In the genomic region with DNA sequence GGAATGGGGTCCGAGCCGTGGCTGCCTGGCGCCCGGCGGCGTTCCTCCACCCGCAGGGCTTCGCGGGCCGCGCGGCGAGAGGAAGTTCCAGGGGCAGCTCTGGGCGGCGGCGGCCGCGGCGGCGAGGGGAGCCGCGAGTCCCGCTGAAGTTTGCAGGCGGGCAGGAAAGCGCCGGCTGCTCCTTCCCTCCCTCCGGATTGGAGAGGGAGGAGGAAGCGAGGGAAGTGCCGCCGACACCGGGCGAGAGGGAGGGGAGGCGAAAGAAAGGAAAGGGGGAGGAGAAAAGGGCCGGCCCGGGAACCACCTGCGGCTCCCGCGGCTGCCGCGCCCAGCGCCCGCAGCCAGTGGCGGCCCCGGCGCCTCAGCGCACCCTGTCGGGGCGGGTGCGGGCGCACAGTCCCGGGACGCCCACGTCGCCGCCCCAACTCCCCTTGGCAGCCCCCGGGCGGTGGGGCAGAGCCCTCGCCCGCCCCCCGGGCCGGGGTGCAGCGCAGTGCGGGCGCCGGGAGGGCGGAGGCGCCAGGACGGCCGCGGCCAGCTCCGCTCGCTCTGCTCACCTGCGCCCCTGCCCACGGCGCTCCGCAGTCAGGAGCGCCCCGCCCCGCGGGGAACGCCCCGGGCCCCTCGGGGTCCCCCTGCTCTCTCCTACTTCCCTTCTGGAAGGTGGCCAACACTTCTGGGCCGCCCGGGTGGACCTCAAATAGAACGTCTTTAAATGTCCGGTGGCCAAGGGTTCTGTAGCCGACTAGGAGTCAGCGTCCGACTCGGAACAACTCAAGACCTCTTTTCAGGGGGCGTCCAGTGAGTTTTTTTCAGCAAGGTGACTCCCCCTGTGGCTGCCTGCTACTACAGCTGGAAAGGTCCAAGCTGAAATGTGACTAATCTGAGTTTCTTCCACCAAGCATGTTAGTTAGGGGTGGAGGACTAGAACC, we compare ENCODE assay signal across 8 cellular contexts.
DNase-seq lines count a peak whose midpoint lies in the region; ATAC-seq and TF ChIP-seq lines count a peak whose summit lies in the region.

No MANE protein-coding gene starts in this region.

- no peak overlapping the region for H3K27ac Mint-ChIP-seq in activated CD4-positive, alpha-beta memory T cell treated with anti-CD3 and anti-CD28 coated beads, Interleukin-2, amount 10 ng/mL, durations not matched to agents 7 days and 5 days

- H3K4me3 ChIP-seq in BLaER1 treated with 17β-estradiol and CSF1 and Interleukin-3, amounts not matched to agents 10 nM and 100 nM, result peak overlapping the region; percentile 81 to 94 (median 90)
- H3K4me3 ChIP-seq in mesodermal cell (ENCODE audit: extremely low read depth, insufficient read depth, low read length, poor library complexity, severe bottlenecking), result peak overlapping the region; percentile 56
- H3K4me3 ChIP-seq in stomach, result peak overlapping the region; percentile 76 to 88 (median 82)

- peaks cover 7 to 17% (median 15%) of the 10 kb centered on the region in 10 experiments; a peak in 18 of 20 replicates for H3K4me1 ChIP-seq in BLaER1 treated with 17β-estradiol and CSF1 and Interleukin-3, amounts not matched to agents 10 nM and 100 nM
- no peaks in the 10 kb centered on the region for H3K4me1 ChIP-seq in mesodermal cell (ENCODE audit: control insufficient read depth, insufficient read depth, low read length, poor library complexity, severe bottlenecking)
- peaks cover 0 to 20% (median 13%) of the 10 kb centered on the region in 4 donors for H3K4me1 ChIP-seq in stomach

- no peak for TF ChIP-seq EP300 in stomach (IDR thresholded peaks at IDR 0.05)

- peak overlapping the region; percentile 56 to 85 (median 79) for H3K27ac ChIP-seq in BLaER1 treated with 17β-estradiol and CSF1 and Interleukin-3, amounts not matched to agents 10 nM and 100 nM
- peak overlapping the region; percentile 94 for H3K27ac ChIP-seq in epithelial cell of prostate
- peak overlapping the region; percentile 45 for H3K27ac ChIP-seq in mesodermal cell (ENCODE audit: low read depth, low read length, severe bottlenecking)
- peak overlapping the region; percentile 78 to 89 (median 82) for H3K27ac ChIP-seq in stomach

- H3K9ac ChIP-seq in BLaER1 treated with 17β-estradiol and CSF1 and Interleukin-3, amounts not matched to agents 10 nM and 100 nM, result peak overlapping the region; percentile 77 to 90 (median 86)

- no peak for TF ChIP-seq CTCF in stomach (IDR thresholded peaks at IDR 0.05)

- H3K27me3 Mint-ChIP-seq in activated CD4-positive, alpha-beta memory T cell treated with anti-CD3 and anti-CD28 coated beads, Interleukin-2, amount 10 ng/mL, durations not matched to agents 7 days and 5 days, result peaks cover 54% of the 10 kb centered on the region

- H4K20me1 ChIP-seq in BLaER1 treated with 17β-estradiol and CSF1 and Interleukin-3, amounts not matched to agents 10 nM and 100 nM, result peaks cover 0 to 4% (median 0%) of the 10 kb centered on the region in 11 experiments; a peak in 1 of 22 replicates

- no peaks in the 10 kb centered on the region for H3K36me3 ChIP-seq in BLaER1 treated with 17β-estradiol and CSF1 and Interleukin-3, amounts not matched to agents 10 nM and 100 nM
- no peaks in the 10 kb centered on the region for H3K36me3 ChIP-seq in mesodermal cell (ENCODE audit: control insufficient read depth, insufficient read depth, low read length)
- no peaks in the 10 kb centered on the region for H3K36me3 ChIP-seq in stomach

- ATAC-seq in GM18909 (IDR thresholded peaks at IDR 0.05; ENCODE audit: poor library complexity, unreplicated experiment) (peak; percentile 53), HG03095 (IDR thresholded peaks at IDR 0.05; ENCODE audit: unreplicated experiment) (peak; percentile 59)

- H3K36me3 Mint-ChIP-seq in activated CD4-positive, alpha-beta memory T cell treated with anti-CD3 and anti-CD28 coated beads, Interleukin-2, amount 10 ng/mL, durations not matched to agents 7 days and 5 days (ENCODE audit: low read depth), result no peaks in the 10 kb centered on the region

- DNase-seq in NCI-H345 treated with DMSO at 0.1 percent for 48 hours (lab: John Stamatoyannopoulos, UW; ENCODE audit: unreplicated experiment) (peak; percentile 40), epithelial cell of prostate (ENCODE audit: low read depth, low spot score) (peak; percentile 39), stomach (peak; percentile 82)
- DNase-seq in activated CD4-positive, alpha-beta memory T cell treated with anti-CD3 and anti-CD28 coated beads, Interleukin-2, amount 10 ng/mL, durations not matched to agents 7 days and 5 days, result peak; percentile 41

- CTCF ChIA-PET in activated CD4-positive, alpha-beta memory T cell treated with anti-CD3 and anti-CD28 coated beads, Interleukin-2, amount 10 ng/mL, durations not matched to agents 7 days and 5 days (lab: Charles Lee), result interaction anchor here (0.7 to 3.1 kb wide), 14 partner anchors 8 to 265 kb away, joined by 3 to 14 read pairs (median 4); partner anchors contain the start of gene CCDC28A

- POLR2A ChIA-PET in activated CD4-positive, alpha-beta memory T cell treated with anti-CD3 and anti-CD28 coated beads, Interleukin-2, amount 10 ng/mL, durations not matched to agents 7 days and 5 days (lab: Charles Lee), result interaction anchor here (1.5 to 2.0 kb wide), 2 partner anchors 29 to 80 kb away, joined by 4 to 5 read pairs; partner anchors contain the start of gene CCDC28A

- no peak for TF ChIP-seq POLR2A in stomach (IDR thresholded peaks at IDR 0.05)

- peaks cover 10% of the 10 kb centered on the region for H3K4me1 Mint-ChIP-seq in activated CD4-positive, alpha-beta memory T cell treated with anti-CD3 and anti-CD28 coated beads, Interleukin-2, amount 10 ng/mL, durations not matched to agents 7 days and 5 days

- no peaks in the 10 kb centered on the region for H3K9me3 Mint-ChIP-seq in activated CD4-positive, alpha-beta memory T cell treated with anti-CD3 and anti-CD28 coated beads, Interleukin-2, amount 10 ng/mL, durations not matched to agents 7 days and 5 days

- peaks cover 0 to 7% (median 0%) of the 10 kb centered on the region in 11 experiments; a peak in 2 of 22 replicates for H3K27me3 ChIP-seq in BLaER1 treated with 17β-estradiol and CSF1 and Interleukin-3, amounts not matched to agents 10 nM and 100 nM
- H3K27me3 ChIP-seq in stomach, result peaks cover 0 to 6% (median 0%) of the 10 kb centered on the region in 3 donors

- peak overlapping the region; percentile 81 to 99 (median 97) for H3K4me2 ChIP-seq in BLaER1 treated with 17β-estradiol and CSF1 and Interleukin-3, amounts not matched to agents 10 nM and 100 nM

- H3K4me3 Mint-ChIP-seq in activated CD4-positive, alpha-beta memory T cell treated with anti-CD3 and anti-CD28 coated beads, Interleukin-2, amount 10 ng/mL, durations not matched to agents 7 days and 5 days, result peak overlapping the region; percentile 80

- intact Hi-C loops in stomach (cut with DNase I; ENCODE audit: low total_unique reads), result no loop called here

- H3K9me3 ChIP-seq in BLaER1 treated with 17β-estradiol and CSF1 and Interleukin-3, amounts not matched to agents 10 nM and 100 nM (replicated peaks in 1 of 11), result no peaks in the 10 kb centered on the region
- H3K9me3 ChIP-seq in mesodermal cell (ENCODE audit: control insufficient read depth, low read length), result no peaks in the 10 kb centered on the region
- H3K9me3 ChIP-seq in stomach, result no peaks in the 10 kb centered on the region

- 0% methylated on average over 29 to 65 of the region's 92 CpGs for WGBS in mesodermal cell (ENCODE audit: insufficient coverage in 2 of 2), 2 experiments
- WGBS in stomach, 5 donors, result 0 to 1% (median 1%) methylated on average over 28 to 92 of the region's 92 CpGs

Comparison
In these comparisons a context has a peak if more than half of its experiments do, and no peak if none do; other contexts are left out.
1. Peak in every context shown above with its lines: DNase-seq, ATAC-seq, H3K4me3 ChIP-seq and H3K27ac ChIP-seq.